ENCODE assay signal across 25 cellular contexts in genomic region chr6:67369679-67370078, GRCh38.
"Had no signal": no experiment of that assay in that cellular context is flagged by ENCODE, and none has a peak within 500 bp of the region (broad histone marks: within the 10 kb centered on the region; RNA-seq: fewer than 3 reads in every experiment).

No MANE protein-coding gene starts in this region.

- H3K27me3 ChIP-seq: colonic mucosa, esophagus squamous epithelium, foreskin keratinocyte, gastroesophageal sphincter, heart left ventricle, hepatocyte, left lung had no signal

- H2AFZ ChIP-seq: hepatocyte had no signal

- H3K9me3 ChIP-seq: colonic mucosa, esophagus squamous epithelium, gastroesophageal sphincter, heart left ventricle, left lung, lower lobe of right lung, mucosa of descending colon had no signal

- H3K4me1 ChIP-seq: colonic mucosa, esophagus squamous epithelium, foreskin keratinocyte, gastroesophageal sphincter, heart left ventricle, left lung, lower lobe of right lung had no signal

- ATAC-seq: effector memory CD8-positive, alpha-beta T cell; esophagus mucosa; foreskin keratinocyte; gastroesophageal sphincter; heart left ventricle; left lung; left ventricle myocardium superior; lower lobe of right lung; mucosa of descending colon; naive thymus-derived CD8-positive, alpha-beta T cell had no signal

- DNase-seq: colonic mucosa; cortex of kidney; effector CD8-positive, alpha-beta T cell; effector memory CD8-positive, alpha-beta T cell; endodermal cell; erythroblast; esophagus squamous epithelium; foreskin keratinocyte; heart left ventricle; hypothalamus; immature natural killer cell; islet precursor cell; kidney; kidney glomerular epithelial cell; left lung; left ventricle myocardium superior; lower lobe of right lung; mesenchymal stem cell; mucosa of descending colon; naive B cell; naive thymus-derived CD8-positive, alpha-beta T cell had no signal

- H3K79me2 ChIP-seq: hepatocyte had no signal

- H3K36me3 ChIP-seq: colonic mucosa, esophagus squamous epithelium, gastroesophageal sphincter, heart left ventricle, left lung, lower lobe of right lung had no signal

- H3K4me2 ChIP-seq: hepatocyte had no signal

- H3K4me3 ChIP-seq: colonic mucosa, esophagus squamous epithelium, gastroesophageal sphincter, heart left ventricle, hepatocyte, left lung, lower lobe of right lung, mucosa of descending colon had no signal

- H3K27ac ChIP-seq: colonic mucosa, epithelial cell of prostate, esophagus squamous epithelium, foreskin keratinocyte, gastroesophageal sphincter, heart left ventricle, hepatocyte, left lung, lower lobe of right lung had no signal
